ENCODE assay signal across 27 cellular contexts in the genomic region with DNA sequence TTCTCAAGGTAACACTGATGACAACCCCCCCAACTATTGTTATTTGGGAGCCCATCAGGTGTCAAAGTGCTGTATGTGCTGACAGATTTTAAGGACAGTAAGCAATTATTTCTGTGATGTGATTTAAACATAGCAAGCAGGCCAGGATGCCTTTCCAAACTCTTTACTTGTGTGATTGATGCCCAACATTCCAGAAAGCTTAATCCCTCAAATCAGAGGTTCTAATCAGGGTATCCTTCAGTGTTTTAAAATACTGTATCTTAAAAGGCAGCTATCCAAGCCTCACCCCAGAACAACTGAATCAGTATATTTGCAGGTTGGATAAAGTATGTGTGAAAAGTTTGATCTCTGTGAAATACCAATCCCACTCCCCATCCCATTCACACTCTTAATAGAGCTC.
"Had no signal": no experiment of that assay in that cellular context is flagged by ENCODE, and none has a peak within 500 bp of the region (broad histone marks: within the 10 kb centered on the region; RNA-seq: fewer than 3 reads in every experiment).

No MANE protein-coding gene starts in this region.

- H3K4me1 ChIP-seq: body of pancreas, breast epithelium had no signal

- DNase-seq: activated CD4-positive, alpha-beta T cell treated with anti-CD3 and anti-CD28 coated beads, Interleukin-2, amount 10 ng/mL, durations not matched to agents 24 days and 14 days; activated CD4-positive, alpha-beta T cell treated with anti-CD3 and anti-CD28 coated beads, Interleukin-2, amount 50 U/mL, for 4 hours; activated CD8-positive, alpha-beta T cell treated with anti-CD3 and anti-CD28 coated beads for 36 hours; activated effector memory CD4-positive, alpha-beta T cell treated with anti-CD3 and anti-CD28 coated beads, Interleukin-2, amount 50 U/mL, for 16 hours; activated naive CD4-positive, alpha-beta T cell; activated naive CD4-positive, alpha-beta T cell treated with anti-CD3 and anti-CD28 coated beads, Interleukin-2, amount 50 U/mL, for 16 hours; activated naive CD8-positive, alpha-beta T cell treated with anti-CD3 and anti-CD28 coated beads for 36 hours; activated T-cell treated with anti-CD3 and anti-CD28 coated beads, Interleukin-2, amount 50 U/mL, for 1 hour; activated T-cell treated with anti-CD3 and anti-CD28 coated beads, Interleukin-2, amount 50 U/mL, for 72 hours; amygdala; body of pancreas; NCI-H1105; NCI-H1436; NCI-H1694; NCI-H1930; NCI-H2081 treated with DMSO at 0.1 percent for 48 hours; NCI-H345; NCI-H524 treated with DMSO at 0.1 percent for 48 hours; SHP77; SJCRH30; T1000; WERI-Rb-1 had no signal

- H3K27me3 ChIP-seq: ascending aorta, body of pancreas, breast epithelium, SJCRH30 had no signal

- H3K36me3 ChIP-seq: ascending aorta, breast epithelium, SJCRH30, WERI-Rb-1 had no signal

- H3K4me3 ChIP-seq: ascending aorta, body of pancreas, breast epithelium, K562, SJCRH30 had no signal

- H3K9me3 ChIP-seq: ascending aorta, body of pancreas, breast epithelium, SJCRH30 had no signal

- ATAC-seq: activated CD8-positive, alpha-beta T cell treated with anti-CD3 and anti-CD28 coated beads for 36 hours; activated T-cell treated with anti-CD3 and anti-CD28 coated beads, Interleukin-2, amount 50 U/mL, for 72 hours; activated T-helper 17 cell treated with anti-CD3 and anti-CD28 coated beads, Interleukin-2, amount 50 U/mL, for 72 hours; body of pancreas; K562; Panc1 had no signal

- H3K27ac ChIP-seq: ascending aorta, body of pancreas, breast epithelium, SJCRH30, WERI-Rb-1 had no signal
